In the genomic region with DNA sequence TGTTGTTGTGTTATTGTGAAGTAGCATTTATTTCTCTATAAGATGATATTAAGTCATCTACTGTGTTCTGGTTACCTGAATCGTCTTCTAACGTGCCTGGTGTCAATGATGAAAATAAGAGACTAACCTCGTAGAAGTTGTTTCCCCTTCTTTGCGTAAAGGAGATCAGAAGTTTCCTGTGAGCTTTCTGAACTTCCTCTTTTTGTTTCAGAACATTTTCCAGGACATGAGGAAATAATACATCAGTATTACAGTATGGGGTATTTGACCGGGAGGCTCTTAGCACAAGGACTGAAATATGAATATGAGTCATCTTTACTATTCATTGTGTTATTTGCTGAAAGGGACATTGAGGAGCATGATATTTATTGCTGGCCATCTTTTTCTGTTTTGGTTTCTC, we compare ENCODE assay signal across 8 cellular contexts. TPM values are rescaled to one million over a fixed set of nuclear protein-coding genes. Genes with fewer than 3 reads are reported as not detected.
DNase-seq lines count a peak whose midpoint lies in the region; ATAC-seq and TF ChIP-seq lines count a peak whose summit lies in the region.

No MANE protein-coding gene starts in this region.

- peak overlapping the region in 4 of 5 donors; percentile 25 to 61 (median 34) for H3K27ac ChIP-seq in adrenal gland
- H3K27ac ChIP-seq in endodermal cell (ENCODE audit: low read depth, low read length): no peak overlapping the region

- H3K27me3 Mint-ChIP-seq in natural killer cell treated with Interleukin-12 subunit alpha and Interleukin-12 subunit beta and Interleukin-15 and Interleukin-18, amount 100 ng/mL, for 72 hours: peaks cover 7 to 53% of the 10 kb centered on the region in 2 donors
- peaks cover 58% of the 10 kb centered on the region for H3K27me3 Mint-ChIP-seq in endodermal cell (ENCODE audit: insufficient read depth)

- H3K9me3 ChIP-seq in adrenal gland (replicated peaks in 1 of 3) (no peaks in the 10 kb centered on the region), endodermal cell (ENCODE audit: control insufficient read depth, low read length) (no peaks in the 10 kb centered on the region)

- no peaks in the 10 kb centered on the region for H3K36me3 Mint-ChIP-seq in natural killer cell treated with Interleukin-12 subunit alpha and Interleukin-12 subunit beta and Interleukin-15 and Interleukin-18, amount 100 ng/mL, for 72 hours
- no peaks in the 10 kb centered on the region for H3K36me3 Mint-ChIP-seq in endodermal cell (ENCODE audit: low read depth)

- intact Hi-C loops in adrenal gland (cut with DNase I): no loop called here

- peak; percentile 17 for DNase-seq in GM13976 (ENCODE audit: low spot score)
- DNase-seq in adrenal gland: no peak
- no peak for DNase-seq in natural killer cell treated with Interleukin-12 subunit alpha and Interleukin-12 subunit beta and Interleukin-15 and Interleukin-18, amount 100 ng/mL, for 72 hours (ENCODE audit: low spot score)
- DNase-seq in AG08396 (ENCODE audit: low spot score): no peak
- no peak for DNase-seq in endodermal cell
- DNase-seq in COR-L47 (lab: John Stamatoyannopoulos, UW): no peak
- no peak for DNase-seq in RKO (ENCODE audit: low spot score)

- H3K4me3 Mint-ChIP-seq in natural killer cell treated with Interleukin-12 subunit alpha and Interleukin-12 subunit beta and Interleukin-15 and Interleukin-18, amount 100 ng/mL, for 72 hours: peak overlapping the region; percentile 90
- H3K4me3 Mint-ChIP-seq in endodermal cell: no peak overlapping the region

- H3K4me3 ChIP-seq in adrenal gland: no peak overlapping the region
- no peak overlapping the region for H3K4me3 ChIP-seq in endodermal cell (ENCODE audit: low read length)

- H3K36me3 ChIP-seq in adrenal gland (replicated peaks in 1 of 2) (no peaks in the 10 kb centered on the region), endodermal cell (ENCODE audit: control insufficient read depth, insufficient read depth, low read length) (no peaks in the 10 kb centered on the region)

- no peaks in the 10 kb centered on the region for H3K9me3 Mint-ChIP-seq in natural killer cell treated with Interleukin-12 subunit alpha and Interleukin-12 subunit beta and Interleukin-15 and Interleukin-18, amount 100 ng/mL, for 72 hours
- H3K9me3 Mint-ChIP-seq in endodermal cell: no peaks in the 10 kb centered on the region

- TF ChIP-seq POLR2A in adrenal gland (IDR thresholded peaks at IDR 0.05): no peak

- WGBS in adrenal gland, 4 donors: 63 to 77% (median 66%) methylated on average over 5 of the region's 5 CpGs
- WGBS in endodermal cell (ENCODE audit: insufficient coverage in 1 of 2, insufficient read length in 1 of 2), 2 experiments: 89 to 100% methylated on average over 3 to 5 of the region's 5 CpGs

- H3K27ac Mint-ChIP-seq in natural killer cell treated with Interleukin-12 subunit alpha and Interleukin-12 subunit beta and Interleukin-15 and Interleukin-18, amount 100 ng/mL, for 72 hours: no peak overlapping the region
- no peak overlapping the region for H3K27ac Mint-ChIP-seq in endodermal cell

- H3K4me1 Mint-ChIP-seq in natural killer cell treated with Interleukin-12 subunit alpha and Interleukin-12 subunit beta and Interleukin-15 and Interleukin-18, amount 100 ng/mL, for 72 hours (ENCODE audit: low read depth in 2 of 2): peaks cover 10 to 14% of the 10 kb centered on the region in 2 donors
- peaks cover 25% of the 10 kb centered on the region for H3K4me1 Mint-ChIP-seq in endodermal cell

- ATAC-seq in HG03159 (IDR thresholded peaks at IDR 0.05; ENCODE audit: unreplicated experiment): peak; percentile 46
- ATAC-seq in natural killer cell treated with Interleukin-12 subunit alpha and Interleukin-12 subunit beta and Interleukin-15 and Interleukin-18, amount 100 ng/mL, for 72 hours: no peak

- no peak for TF ChIP-seq CTCF in GM13976 (IDR thresholded peaks at IDR 0.05; ENCODE audit: borderline replicate concordance, control extremely low read depth, extremely low read depth, insufficient read depth, missing control alignments)
- no peak for TF ChIP-seq CTCF in adrenal gland (IDR thresholded peaks at IDR 0.05)
- no peak for TF ChIP-seq CTCF in endodermal cell (conservative IDR thresholded peaks at IDR 0.05)

- in situ Hi-C loops in GM13976 (cut with MboI; ENCODE audit: low sequenced_read_pairs, unreplicated experiment): no loop called here

- no peak overlapping the region for H3K9ac ChIP-seq in endodermal cell (ENCODE audit: extremely low read depth, low read length, poor library complexity, severe bottlenecking)

- H3K4me1 ChIP-seq in adrenal gland (replicated peaks in 1 of 2) (peaks cover 5 to 9% of the 10 kb centered on the region in 2 donors), endodermal cell (ENCODE audit: control insufficient read depth, insufficient read depth, low read length) (no peaks in the 10 kb centered on the region)

- H3K27me3 ChIP-seq in adrenal gland (no peaks in the 10 kb centered on the region), endodermal cell (ENCODE audit: control insufficient read depth, insufficient read depth, low read length, poor library complexity, severe bottlenecking) (peaks cover 65% of the 10 kb centered on the region)

RNA-seq across cellular contexts. Expression of a gene that starts 1.3 kb away (rescaled TPM):
- 10 to 100 TPM in 3 of 8 donors, 1 to 10 TPM in 5; 3.3 to 11.5 (median 7.2) TPM for total RNA-seq in adrenal gland
- 1 to 10 TPM; 1.4 to 5.6 (median 1.7) TPM for polyA plus RNA-seq in adrenal gland
- total RNA-seq in natural killer cell treated with Interleukin-12 subunit alpha and Interleukin-12 subunit beta and Interleukin-15 and Interleukin-18, amount 100 ng/mL, for 72 hours: under 1 TPM in 1 of 2 donors, not detected in 1; 0.28 TPM
- 1 to 10 TPM; 6.3 to 7.6 TPM for total RNA-seq in endodermal cell
- polyA plus RNA-seq in endodermal cell (2013, experiment 1 of 2): 16.9 TPM
- 15.1 TPM for polyA plus RNA-seq in endodermal cell (2013, experiment 2 of 2)
